Comparison of ENCODE assay signal across 9 cellular contexts in genomic region chr13:48235100-48235813, GRCh38. TPM values are rescaled to one million over a fixed set of nuclear protein-coding genes. Genes with fewer than 3 reads are reported as not detected.
DNase-seq lines count a peak whose midpoint lies in the region; ATAC-seq and TF ChIP-seq lines count a peak whose summit lies in the region.
"Had no signal": no experiment of that assay in that cellular context is flagged by ENCODE, and none has a peak within 500 bp of the region (broad histone marks: within the 10 kb centered on the region; RNA-seq: fewer than 3 reads in every experiment).

No MANE protein-coding gene starts in this region.

- TF ChIP-seq CTCF in IMR-90 (conservative IDR thresholded peaks at IDR 0.05; ENCODE audit: low read depth, low read length) (no peak), left ventricle myocardium inferior (IDR thresholded peaks at IDR 0.05; ENCODE audit: borderline replicate concordance) (no peak)

- peaks cover 8% of the 10 kb centered on the region for H3K4me1 ChIP-seq in IMR-90 (ENCODE audit: control insufficient read depth, insufficient read depth, low read length)
- peaks cover 88% of the 10 kb centered on the region for H3K4me1 ChIP-seq in left ventricle myocardium inferior

- H3K27ac Mint-ChIP-seq in activated naive CD8-positive, alpha-beta T cell treated with anti-CD3 and anti-CD28 coated beads, Interleukin-2, amount 10 ng/mL, durations not matched to agents 7 days and 5 days = peak overlapping the region; percentile 60

- H3K9me3 ChIP-seq in IMR-90 (ENCODE audit: control insufficient read depth, insufficient read depth, low read length) = peaks cover 3% of the 10 kb centered on the region; the same call in 1 of the 2 replicates
- H3K9me3 ChIP-seq in left ventricle myocardium inferior (replicated peaks) = no peaks in the 10 kb centered on the region

- H2BK5ac ChIP-seq in IMR-90 (ENCODE audit: low read depth, low read length, poor library complexity, severe bottlenecking) = no peak overlapping the region

- no peak overlapping the region for H3K4ac ChIP-seq in IMR-90 (ENCODE audit: low read depth, low read length)

- H4K20me1 ChIP-seq in IMR-90 (ENCODE audit: insufficient read depth, low read length) = peaks cover 14% of the 10 kb centered on the region; the same call in 1 of the 2 replicates

- no peak overlapping the region for H2BK15ac ChIP-seq in IMR-90 (ENCODE audit: low read depth, low read length)

- peak overlapping the region; percentile 29; the same call in 1 of the 2 replicates for H3K23ac ChIP-seq in IMR-90 (ENCODE audit: low read depth, low read length)

- in situ Hi-C loops in Caki2 (cut with HindIII; ENCODE audit: low pct_unique_long_range_greater_than_20kb, low sequenced_read_pairs) = loop anchor here (5.0 kb wide), 1 partner anchor 103 kb away; no protein-coding TSS in a partner anchor
- in situ Hi-C loops in IMR-90 (cut with MboI; ENCODE audit: low sequenced_read_pairs) = no loop called here

- H2AFZ ChIP-seq in IMR-90 (replicated peaks; ENCODE audit: low read length, poor library complexity) = no peak overlapping the region

- peak overlapping the region; percentile 90 for H3K4me2 ChIP-seq in IMR-90 (ENCODE audit: low read depth, low read length)

- CTCF ChIA-PET in IMR-90 (lab: Yijun Ruan, JAX) = no interaction called here

- no peak overlapping the region for H2AK9ac ChIP-seq in IMR-90 (replicated peaks; ENCODE audit: low read depth, low read length, poor library complexity)

- H3K56ac ChIP-seq in IMR-90 (ENCODE audit: extremely low read depth, insufficient read depth, low read length) = no peak overlapping the region

- no peak overlapping the region for H3K18ac ChIP-seq in IMR-90 (ENCODE audit: low read depth, low read length)

- peaks cover 6% of the 10 kb centered on the region; the same call in 1 of the 2 replicates for H3K9me1 ChIP-seq in IMR-90 (ENCODE audit: insufficient read depth, low read length)

- H2AK5ac ChIP-seq in IMR-90 (ENCODE audit: low read depth, low read length) = no peak overlapping the region

- no peak overlapping the region for H3K14ac ChIP-seq in IMR-90 (replicated peaks; ENCODE audit: low read depth, low read length)

- H3K27me3 Mint-ChIP-seq in activated naive CD8-positive, alpha-beta T cell treated with anti-CD3 and anti-CD28 coated beads, Interleukin-2, amount 10 ng/mL, durations not matched to agents 7 days and 5 days = no peaks in the 10 kb centered on the region

- TF ChIP-seq RAD21 in IMR-90 (IDR thresholded peaks at IDR 0.05; ENCODE audit: low read length) = no peak

- H3K9me3 Mint-ChIP-seq in activated naive CD8-positive, alpha-beta T cell treated with anti-CD3 and anti-CD28 coated beads, Interleukin-2, amount 10 ng/mL, durations not matched to agents 7 days and 5 days = no peaks in the 10 kb centered on the region

- peaks cover 22% of the 10 kb centered on the region for H3K36me3 Mint-ChIP-seq in activated naive CD8-positive, alpha-beta T cell treated with anti-CD3 and anti-CD28 coated beads, Interleukin-2, amount 10 ng/mL, durations not matched to agents 7 days and 5 days

- H3K4me3 ChIP-seq in IMR-90 (ENCODE audit: insufficient read depth, low read depth, low read length) (peak overlapping the region; percentile 9; the same call in 1 of the 2 replicates), left ventricle myocardium inferior (peak overlapping the region; percentile 100)

- H2BK20ac ChIP-seq in IMR-90 (ENCODE audit: low read depth, low read length) = no peak overlapping the region

- ATAC-seq in GM19452 (IDR thresholded peaks at IDR 0.05; ENCODE audit: unreplicated experiment) (peak; percentile 49), IMR-90 (ENCODE audit: low read depth) (no peak), HG03139 (IDR thresholded peaks at IDR 0.05; ENCODE audit: unreplicated experiment) (no peak)
- ATAC-seq in activated naive CD8-positive, alpha-beta T cell treated with anti-CD3 and anti-CD28 coated beads, Interleukin-2, amount 10 ng/mL, durations not matched to agents 7 days and 5 days (ENCODE audit: low read depth) = no peak
- ATAC-seq: Panc1 had no signal

- H4K91ac ChIP-seq in IMR-90 (ENCODE audit: insufficient read depth, low read depth, low read length) = no peak overlapping the region

- H3K4me1 Mint-ChIP-seq in activated naive CD8-positive, alpha-beta T cell treated with anti-CD3 and anti-CD28 coated beads, Interleukin-2, amount 10 ng/mL, durations not matched to agents 7 days and 5 days = peaks cover 42% of the 10 kb centered on the region

- H3K9ac ChIP-seq in IMR-90 (ENCODE audit: low read depth, low read length) = peak overlapping the region; percentile 24; the same call in 1 of the 2 replicates

- peak overlapping the region; percentile 84 for H3K4me3 Mint-ChIP-seq in activated naive CD8-positive, alpha-beta T cell treated with anti-CD3 and anti-CD28 coated beads, Interleukin-2, amount 10 ng/mL, durations not matched to agents 7 days and 5 days

- H3K27me3 ChIP-seq in IMR-90 (ENCODE audit: control insufficient read depth, insufficient read depth, low read length) (0 out of 2 replicates have a peak, but pooled peaks cover 2% of the 10 kb centered on the region), left ventricle myocardium inferior (ENCODE audit: low read depth) (no peaks in the 10 kb centered on the region)

- DNase-seq in Caki2 (ENCODE audit: low read depth) (peak; percentile 61), IMR-90 (peak; percentile 25), left ventricle myocardium inferior (no peak), putamen (ENCODE audit: low spot score) (peak; percentile 58), amniotic stem cell (lab: John Stamatoyannopoulos, UW) (no peak)
- DNase-seq in activated naive CD8-positive, alpha-beta T cell treated with anti-CD3 and anti-CD28 coated beads, Interleukin-2, amount 10 ng/mL, durations not matched to agents 7 days and 5 days = no peak

- 55% methylated on average over 2 of the region's 9 CpGs; no CpG with 5 or more reads in 1 of the 2 experiments for WGBS in IMR-90 (ENCODE audit: extremely low coverage in 2 of 2, insufficient read length in 1 of 2), 2 experiments

- no TSS peak for BruUV-seq in IMR-90 (replicated peaks; lab: Mats Ljungman, UMichigan)

- H3K27ac ChIP-seq in IMR-90 (ENCODE audit: insufficient read depth, low read length) (no peak overlapping the region), left ventricle myocardium inferior (replicated peaks) (peak overlapping the region; percentile 100)

- dilution Hi-C loops in IMR-90 (cut with HindIII; ENCODE audit: low sequenced_read_pairs, unreplicated experiment) = no loop called here

- no peak overlapping the region for H4K5ac ChIP-seq in IMR-90 (ENCODE audit: low read depth, low read length)

- H2BK120ac ChIP-seq in IMR-90 (ENCODE audit: low read depth, low read length) = no peak overlapping the region

- H3K79me1 ChIP-seq in IMR-90 (ENCODE audit: low read depth in 1 of 2, low read length in 2 of 2) = peaks cover 19 to 42% of the 10 kb centered on the region in 2 experiments

- intact Hi-C loops in IMR-90 (cut with micrococcal nuclease) (loop anchor here (2.0 to 10.0 kb wide), 3 partner anchors 70 to 530 kb away; no protein-coding TSS in a partner anchor), left ventricle myocardium inferior (cut with micrococcal nuclease) (loop anchor here (10.0 kb wide), 2 partner anchors 70 to 110 kb away; partner anchors contain the start of gene RB1)

- TF ChIP-seq POLR2A in IMR-90 (IDR thresholded peaks at IDR 0.05; ENCODE audit: low read depth, low read length) = no peak

- H4K8ac ChIP-seq in IMR-90 (ENCODE audit: low read depth in 2 of 2, low read length in 2 of 2) = no peak overlapping the region

- POLR2A ChIA-PET in IMR-90 (lab: Charles Lee; ENCODE audit: unreplicated experiment) = no interaction called here
- POLR2A ChIA-PET in activated naive CD8-positive, alpha-beta T cell treated with anti-CD3 and anti-CD28 coated beads, Interleukin-2, amount 10 ng/mL, durations not matched to agents 7 days and 5 days (lab: Charles Lee) = interaction anchor here (0.6 to 1.9 kb wide), 10 partner anchors 8 to 300 kb away, joined by 3 to 18 read pairs (median 3); no protein-coding TSS in a partner anchor

- H3K36me3 ChIP-seq in IMR-90 (ENCODE audit: control insufficient read depth, insufficient read depth, low read length) (peaks cover 2% of the 10 kb centered on the region; the same call in 1 of the 2 replicates), left ventricle myocardium inferior (peaks cover 12% of the 10 kb centered on the region)

TF ChIP-seq in IMR-90, 13 proteins besides CTCF, POLR2A, EP300 and RAD21 (continues in another document):
- TF ChIP-seq CEBPB (IDR thresholded peaks at IDR 0.05; ENCODE audit: low read depth, low read length) = no peak
- TF ChIP-seq CHD1 (IDR thresholded peaks at IDR 0.05; ENCODE audit: low read depth, low read length) = no peak
- TF ChIP-seq RCOR1 (IDR thresholded peaks at IDR 0.05; ENCODE audit: insufficient replicate concordance, low read length) = no peak
- no peak for TF ChIP-seq MAFK (IDR thresholded peaks at IDR 0.05; ENCODE audit: low read depth, low read length)
- no peak for TF ChIP-seq USF2 (IDR thresholded peaks at IDR 0.05; ENCODE audit: low read depth, low read length)
- no peak for TF ChIP-seq SMC3 (IDR thresholded peaks at IDR 0.05; ENCODE audit: low read depth, low read length)
- TF ChIP-seq RFX5 (IDR thresholded peaks at IDR 0.05; ENCODE audit: low read depth, low read length) = no peak
- no peak for TF ChIP-seq MXI1 (IDR thresholded peaks at IDR 0.05; ENCODE audit: borderline replicate concordance, low read depth, low read length)
- TF ChIP-seq MAZ (IDR thresholded peaks at IDR 0.05; ENCODE audit: borderline replicate concordance, low read depth, low read length) = no peak
- no peak for TF ChIP-seq BHLHE40 (IDR thresholded peaks at IDR 0.05; ENCODE audit: low read depth, low read length)
- TF ChIP-seq FOS (IDR thresholded peaks at IDR 0.05; ENCODE audit: low read depth, low read length) = no peak

RNA-seq across cellular contexts. Expression of gene ITM2B, which starts 2.3 kb away (rescaled TPM):
- total RNA-seq in Caki2 (2014; rRNA removed; shearing (Covaris generic); ENCODE audit: low replicate concordance) = 179 and 207 TPM in 2 replicates
- 51.1 and 76.9 TPM in 2 replicates for total RNA-seq in IMR-90 (2012; rRNA removed)
- 127 and 158 TPM in 2 replicates for polyA plus RNA-seq in IMR-90 (2012; rRNA removed)
- polyA plus RNA-seq in IMR-90 (2012; cell fraction: cytosol; rRNA removed) = 74.9 and 83.1 TPM in 2 replicates
- polyA plus RNA-seq in IMR-90 (2012; cell fraction: nucleus; rRNA removed; ENCODE audit: low replicate concordance) = 22.2 and 62.3 TPM in 2 replicates
- total RNA-seq in activated naive CD8-positive, alpha-beta T cell treated with anti-CD3 and anti-CD28 coated beads, Interleukin-2, amount 10 ng/mL, durations not matched to agents 7 days and 5 days = 100 to 1,000 TPM; 385 to 429 TPM
- total RNA-seq in left ventricle myocardium inferior = 533 TPM

Comparison
In these comparisons a context has a peak if more than half of its experiments do, and no peak if none do; other contexts are left out.
1. DNase-seq: peak in Caki2 (single experiment), IMR-90 (single experiment) and putamen (single experiment); none in activated naive CD8-positive, alpha-beta T cell treated with anti-CD3 and anti-CD28 coated beads, Interleukin-2, amount 10 ng/mL, durations not matched to agents 7 days and 5 days (single experiment), left ventricle myocardium inferior (single experiment) and amniotic stem cell (single experiment).